14 cellular contexts compared by ENCODE assay signal in genomic region chr6:98957440-98957839, GRCh38. TPM values are rescaled to one million over a fixed set of nuclear protein-coding genes. Genes with fewer than 3 reads are reported as not detected.
DNase-seq lines count a peak whose midpoint lies in the region; ATAC-seq, FAIRE-seq and TF ChIP-seq lines count a peak whose summit lies in the region.
"Had no signal": no experiment of that assay in that cellular context is flagged by ENCODE, and none has a peak within 500 bp of the region (broad histone marks: within the 10 kb centered on the region; RNA-seq: fewer than 3 reads in every experiment).

No MANE protein-coding gene starts in this region.

- DNase-seq in GM23248 (peak; percentile 8), SJSA1 (ENCODE audit: low read depth in 1 of 2, low spot score in 2 of 2) (peak; percentile 29 to 51), fibroblast of gingiva (ENCODE audit: low read depth) (peak; percentile 34), retinal pigment epithelial cell (ENCODE audit: low read depth) (peak; percentile 89), NCI-H1417 treated with DMSO at 0.1 percent for 48 hours (lab: John Stamatoyannopoulos, UW) (no peak), GM12892 (ENCODE audit: insufficient read length) (no peak)
- no peak for DNase-seq in activated CD4-positive, alpha-beta T cell treated with anti-CD3 and anti-CD28 coated beads, Interleukin-2, amount 50 U/mL, for 1 hour
- DNase-seq: Caco-2; cortex of kidney; hypothalamus; KBM-7; stimulated activated CD8-positive, alpha-beta memory T cell treated with anti-CD3 and anti-CD28 coated beads, Interleukin-4, amount 100 ng/mL, for 48 hours had no signal

- no peak overlapping the region for H3K4me3 ChIP-seq in GM23248
- H3K4me3 ChIP-seq in SJSA1: no peak overlapping the region
- H3K4me3 ChIP-seq in retinal pigment epithelial cell (ENCODE audit: low read length): no peak overlapping the region

- H3K9me3 ChIP-seq in GM23248 (ENCODE audit: low read depth) (no peaks in the 10 kb centered on the region), SJSA1 (replicated peaks) (no peaks in the 10 kb centered on the region)
- H3K9me3 ChIP-seq: Caco-2 had no signal

- no peak for FAIRE-seq in GM12892 (lab: Jason Lieb, UNC)

- no peaks in the 10 kb centered on the region for H3K9me2 ChIP-seq in GM23248 (ENCODE audit: insufficient read depth)

- no peak overlapping the region for H3K4me2 ChIP-seq in GM23248 (ENCODE audit: unreplicated experiment)

- no peaks in the 10 kb centered on the region for H3K79me2 ChIP-seq in GM23248 (ENCODE audit: insufficient read depth)

- H3K36me3 ChIP-seq in GM23248 (ENCODE audit: low read depth) (no peaks in the 10 kb centered on the region), SJSA1 (no peaks in the 10 kb centered on the region)

- no peak for TF ChIP-seq POLR2A in GM12892 (IDR thresholded peaks at IDR 0.05; ENCODE audit: low read depth, low read length)

- no peaks in the 10 kb centered on the region for H4K20me1 ChIP-seq in GM23248 (ENCODE audit: insufficient read depth)

- WGBS in GM23248 (ENCODE audit: low coverage in 1 of 2, low lambda C conversion rate in 2 of 2, missing lambda C conversion rate in 2 of 2), 2 experiments: 52 to 62% methylated on average over 3 of the region's 3 CpGs

- no peaks in the 10 kb centered on the region for H3F3A ChIP-seq in GM23248 (ENCODE audit: insufficient read depth)

- TF ChIP-seq CTCF in retinal pigment epithelial cell (conservative IDR thresholded peaks at IDR 0.05; ENCODE audit: low read depth, low read length): no peak

- H3K9ac ChIP-seq in GM23248: no peak overlapping the region

- ATAC-seq in GM21447 (IDR thresholded peaks at IDR 0.05; ENCODE audit: unreplicated experiment): no peak

- H3K27me3 ChIP-seq in GM23248 (replicated peaks; ENCODE audit: insufficient read depth) (no peaks in the 10 kb centered on the region), SJSA1 (replicated peaks) (no peaks in the 10 kb centered on the region)

- in situ Hi-C loops in GM23248 (cut with MboI): no loop called here

- H3K4me1 ChIP-seq in GM23248 (ENCODE audit: insufficient read depth) (no peaks in the 10 kb centered on the region), SJSA1 (replicated peaks) (no peaks in the 10 kb centered on the region)
- H3K4me1 ChIP-seq: Caco-2 had no signal

- no peak overlapping the region for H2AFZ ChIP-seq in GM23248

- no peak overlapping the region for H3K27ac ChIP-seq in GM23248
- H3K27ac ChIP-seq in SJSA1: no peak overlapping the region
- H3K27ac ChIP-seq: VCaP had no signal

RNA-seq across cellular contexts. Expression of gene FBXL4, which starts 9.7 kb away (rescaled TPM):
- total RNA-seq in GM23248 (2014; rRNA removed; shearing (Covaris generic)): 15.1 and 22.6 TPM in 2 replicates
- 11.3 and 11.7 TPM in 2 replicates for polyA plus RNA-seq in GM23248 (2016; fragmentation: Nextera tagmentation; extraction: Ambion mirVana)
- 7.9 and 9.7 TPM in 2 replicates for total RNA-seq in SJSA1 (2014; rRNA removed; shearing (Covaris generic))
- 7.6 TPM for polyA plus RNA-seq in GM12892 (2012; ENCODE audit: missing spikeins)

Comparison
In these comparisons a context has a peak if more than half of its experiments do, and no peak if none do; other contexts are left out.
1. DNase-seq: peak in GM23248 (single experiment), SJSA1 (2 of 2), fibroblast of gingiva (single experiment) and retinal pigment epithelial cell (single experiment); none in NCI-H1417 treated with DMSO at 0.1 percent for 48 hours (single experiment), activated CD4-positive, alpha-beta T cell treated with anti-CD3 and anti-CD28 coated beads, Interleukin-2, amount 50 U/mL, for 1 hour (single experiment) and GM12892 (single experiment).